1 cellular context compared by ENCODE assay signal in the genomic region with DNA sequence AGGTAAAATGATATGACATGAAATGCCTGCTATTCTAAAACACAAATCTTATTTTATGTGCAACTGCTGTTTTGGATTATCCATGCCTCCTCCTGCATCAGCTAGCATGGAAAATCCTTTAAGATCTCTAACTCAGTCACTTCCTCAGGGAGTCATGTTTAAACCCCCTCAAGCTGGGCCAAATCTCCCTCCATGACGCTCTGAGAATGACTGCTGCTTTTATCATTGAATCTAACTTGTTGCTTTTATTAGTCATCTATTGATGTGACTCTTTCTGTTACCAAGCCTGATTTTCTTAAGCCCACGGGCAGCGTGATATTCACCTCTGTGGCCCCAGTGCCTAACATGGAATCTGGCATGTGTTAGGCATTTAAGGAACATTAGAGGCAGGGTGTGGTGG.
TF ChIP-seq lines count a peak whose summit lies in the region.

No MANE protein-coding gene starts in this region.

TF ChIP-seq in HCT116, 20 proteins besides CTCF, POLR2A, EP300 and RAD21:
- TF ChIP-seq, protein P1, sequence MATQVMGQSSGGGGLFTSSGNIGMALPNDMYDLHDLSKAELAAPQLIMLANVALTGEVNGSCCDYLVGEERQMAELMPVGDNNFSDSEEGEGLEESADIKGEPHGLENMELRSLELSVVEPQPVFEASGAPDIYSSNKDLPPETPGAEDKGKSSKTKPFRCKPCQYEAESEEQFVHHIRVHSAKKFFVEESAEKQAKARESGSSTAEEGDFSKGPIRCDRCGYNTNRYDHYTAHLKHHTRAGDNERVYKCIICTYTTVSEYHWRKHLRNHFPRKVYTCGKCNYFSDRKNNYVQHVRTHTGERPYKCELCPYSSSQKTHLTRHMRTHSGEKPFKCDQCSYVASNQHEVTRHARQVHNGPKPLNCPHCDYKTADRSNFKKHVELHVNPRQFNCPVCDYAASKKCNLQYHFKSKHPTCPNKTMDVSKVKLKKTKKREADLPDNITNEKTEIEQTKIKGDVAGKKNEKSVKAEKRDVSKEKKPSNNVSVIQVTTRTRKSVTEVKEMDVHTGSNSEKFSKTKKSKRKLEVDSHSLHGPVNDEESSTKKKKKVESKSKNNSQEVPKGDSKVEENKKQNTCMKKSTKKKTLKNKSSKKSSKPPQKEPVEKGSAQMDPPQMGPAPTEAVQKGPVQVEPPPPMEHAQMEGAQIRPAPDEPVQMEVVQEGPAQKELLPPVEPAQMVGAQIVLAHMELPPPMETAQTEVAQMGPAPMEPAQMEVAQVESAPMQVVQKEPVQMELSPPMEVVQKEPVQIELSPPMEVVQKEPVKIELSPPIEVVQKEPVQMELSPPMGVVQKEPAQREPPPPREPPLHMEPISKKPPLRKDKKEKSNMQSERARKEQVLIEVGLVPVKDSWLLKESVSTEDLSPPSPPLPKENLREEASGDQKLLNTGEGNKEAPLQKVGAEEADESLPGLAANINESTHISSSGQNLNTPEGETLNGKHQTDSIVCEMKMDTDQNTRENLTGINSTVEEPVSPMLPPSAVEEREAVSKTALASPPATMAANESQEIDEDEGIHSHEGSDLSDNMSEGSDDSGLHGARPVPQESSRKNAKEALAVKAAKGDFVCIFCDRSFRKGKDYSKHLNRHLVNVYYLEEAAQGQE (IDR thresholded peaks at IDR 0.05; ENCODE audit: low read depth) = no peak
- TF ChIP-seq FOSL1 (IDR thresholded peaks at IDR 0.05; ENCODE audit: low read depth) = 0 out of 2 replicates have a peak, but pooled peaks have one; percentile 6
TF ChIP-seq in HCT116: peak in this region for 1.
